Comparison of ENCODE assay signal across 13 cellular contexts in genomic region chr19:35790981-35791813, GRCh38. TPM values are rescaled to one million over a fixed set of nuclear protein-coding genes. Genes with fewer than 3 reads are reported as not detected.
DNase-seq lines count a peak whose midpoint lies in the region; ATAC-seq and TF ChIP-seq lines count a peak whose summit lies in the region.
"Had no signal": no experiment of that assay in that cellular context is flagged by ENCODE, and none has a peak within 500 bp of the region (broad histone marks: within the 10 kb centered on the region; RNA-seq: fewer than 3 reads in every experiment).

No MANE protein-coding gene starts in this region.

- 0 out of 2 replicates have a peak, but pooled peaks cover 5% of the 10 kb centered on the region for H3F3A ChIP-seq in GM23338 (replicated peaks; ENCODE audit: low read depth)

- in situ Hi-C loops in Panc1 (cut with HindIII; ENCODE audit: low pct_unique_long_range_greater_than_20kb, low sequenced_read_pairs): no loop called here

- peaks cover 13% of the 10 kb centered on the region for H3K27me3 ChIP-seq in GM23338 (ENCODE audit: insufficient read depth)
- no peaks in the 10 kb centered on the region for H3K27me3 ChIP-seq in Panc1 (ENCODE audit: control insufficient read depth, insufficient read depth, low read length)
- H3K27me3 ChIP-seq in Peyer's patch: no peaks in the 10 kb centered on the region
- peaks cover 3 to 10% of the 10 kb centered on the region in 2 donors for H3K27me3 ChIP-seq in left lung

- H2AFZ ChIP-seq in GM23338: no peak overlapping the region

- H3K4me1 Mint-ChIP-seq in GM23338 (peaks cover 3% of the 10 kb centered on the region), memory B cell (no peaks in the 10 kb centered on the region)
- H3K4me1 Mint-ChIP-seq: natural killer cell had no signal

- no peaks in the 10 kb centered on the region for H3K36me3 ChIP-seq in GM23338 (ENCODE audit: insufficient read depth)
- H3K36me3 ChIP-seq in Panc1 (ENCODE audit: control insufficient read depth, insufficient read depth, low read length): no peaks in the 10 kb centered on the region
- H3K36me3 ChIP-seq in Peyer's patch: no peaks in the 10 kb centered on the region
- H3K36me3 ChIP-seq in left lung: peaks cover 0 to 14% of the 10 kb centered on the region in 2 donors

- H3K4me1 ChIP-seq in GM23338 (ENCODE audit: insufficient read depth): no peaks in the 10 kb centered on the region
- no peaks in the 10 kb centered on the region; the same call in 1 of the 2 replicates for H3K4me1 ChIP-seq in Panc1 (ENCODE audit: control insufficient read depth, insufficient read depth, low read length)
- H3K4me1 ChIP-seq in Peyer's patch: no peaks in the 10 kb centered on the region
- no peaks in the 10 kb centered on the region for H3K4me1 ChIP-seq in left lung

- H3K27me3 Mint-ChIP-seq in GM23338 (ENCODE audit: insufficient read depth, low read depth, poor library complexity) (peaks cover 17% of the 10 kb centered on the region), memory B cell (peaks cover 10% of the 10 kb centered on the region)

- POLR2A ChIA-PET in Panc1 (lab: Charles Lee): no interaction called here

- H3K36me3 Mint-ChIP-seq in GM23338 (ENCODE audit: low read depth) (no peaks in the 10 kb centered on the region), memory B cell (no peaks in the 10 kb centered on the region)
- H3K36me3 Mint-ChIP-seq: activated naive CD8-positive, alpha-beta T cell; natural killer cell had no signal

- H3K79me2 ChIP-seq in GM23338 (replicated peaks; ENCODE audit: insufficient read depth): no peaks in the 10 kb centered on the region

- H3K4me3 Mint-ChIP-seq in GM23338 (no peak overlapping the region), memory B cell (no peak overlapping the region)
- H3K4me3 Mint-ChIP-seq: activated naive CD8-positive, alpha-beta T cell; natural killer cell had no signal

- TF ChIP-seq POLR2A in Peyer's patch (IDR thresholded peaks at IDR 0.05): no peak

- no peak overlapping the region for H3K4me3 ChIP-seq in GM23338
- H3K4me3 ChIP-seq in Panc1 (ENCODE audit: low read depth in 2 of 2, low read length in 2 of 2): no peak overlapping the region
- no peak overlapping the region for H3K4me3 ChIP-seq in Peyer's patch
- H3K4me3 ChIP-seq in left lung: no peak overlapping the region

- peak; percentile 23 for DNase-seq in NCI-H748 (lab: John Stamatoyannopoulos, UW; ENCODE audit: unreplicated experiment)
- DNase-seq in NCI-H748 treated with DMSO at 0.1 percent for 48 hours (lab: John Stamatoyannopoulos, UW): no peak
- DNase-seq in GM23338 (ENCODE audit: low spot score): peak; percentile 41
- DNase-seq in Panc1 (ENCODE audit: low read depth, low spot score): no peak
- no peak for DNase-seq in memory B cell (ENCODE audit: low spot score in 2 of 2)
- DNase-seq in Peyer's patch: no peak
- no peak for DNase-seq in left lung
- DNase-seq: effector memory CD4-positive, alpha-beta T cell; natural killer cell; NCI-H2081 treated with DMSO at 0.1 percent for 48 hours had no signal

- no peaks in the 10 kb centered on the region for H4K20me1 ChIP-seq in GM23338 (replicated peaks; ENCODE audit: insufficient read depth)

- no peaks in the 10 kb centered on the region for H3K9me3 ChIP-seq in Panc1 (ENCODE audit: control insufficient read depth, insufficient read depth, low read depth, low read length)
- no peaks in the 10 kb centered on the region for H3K9me3 ChIP-seq in Peyer's patch
- no peaks in the 10 kb centered on the region for H3K9me3 ChIP-seq in left lung

- intact Hi-C loops in Panc1 (cut with micrococcal nuclease; ENCODE audit: unreplicated experiment): no loop called here
- intact Hi-C loops in left lung (cut with DNase I): no loop called here

- H3K27ac Mint-ChIP-seq in GM23338 (no peak overlapping the region), memory B cell (no peak overlapping the region)
- H3K27ac Mint-ChIP-seq: activated naive CD8-positive, alpha-beta T cell; natural killer cell had no signal

- no TSS peak for BruUV-seq in Panc1 (replicated peaks; lab: Mats Ljungman, UMichigan)

- TF ChIP-seq CTCF in GM23338 (conservative IDR thresholded peaks at IDR 0.05; ENCODE audit: low read depth in 2 of 2) (peak; percentile 17 to 48; a peak in 3 of 4 replicates), Panc1 (IDR thresholded peaks at IDR 0.05) (no peak), Peyer's patch (IDR thresholded peaks at IDR 0.05) (no peak), left lung (IDR thresholded peaks at IDR 0.05) (no peak)

- H3K9me2 ChIP-seq in GM23338 (ENCODE audit: insufficient read depth): no peaks in the 10 kb centered on the region

- H3K9me3 Mint-ChIP-seq in GM23338 (no peaks in the 10 kb centered on the region), memory B cell (no peaks in the 10 kb centered on the region)
- H3K9me3 Mint-ChIP-seq: natural killer cell had no signal

- H3K27ac ChIP-seq in GM23338 (ENCODE audit: low read depth): no peak overlapping the region
- no peak overlapping the region for H3K27ac ChIP-seq in Panc1 (ENCODE audit: low read length)
- no peak overlapping the region for H3K27ac ChIP-seq in Peyer's patch
- no peak overlapping the region for H3K27ac ChIP-seq in left lung

- ATAC-seq in GM23338 (peak; percentile 56), Panc1 (peak; percentile 49), memory B cell (ENCODE audit: low read depth) (peak; percentile 44), HG03442 (IDR thresholded peaks at IDR 0.05; ENCODE audit: unreplicated experiment) (no peak), left lung (no peak)
- ATAC-seq: natural killer cell had no signal

- CTCF ChIA-PET in Panc1 (lab: Charles Lee): no interaction called here

- H3K4me2 ChIP-seq in GM23338: no peak overlapping the region

TF ChIP-seq in GM23338, 12 proteins besides CTCF, POLR2A, EP300 and RAD21:
- TF ChIP-seq EZH2 (IDR thresholded peaks at IDR 0.05; ENCODE audit: low read depth, unreplicated experiment) (no peak), ETS1 (IDR thresholded peaks at IDR 0.05) (no peak), ZNF331 (CRISPR knock-in tag; IDR thresholded peaks at IDR 0.05; ENCODE audit: low read depth) (no peak)

RNA-seq across cellular contexts. Expression of gene ARHGAP33, which starts 15.8 kb away (rescaled TPM):
- 17.7 and 22.1 TPM in 2 replicates for total RNA-seq in GM23338 (2014; rRNA removed; shearing (Covaris generic))
- polyA plus RNA-seq in GM23338 (2016; fragmentation: Nextera tagmentation; extraction: Ambion mirVana): 10.3 and 11.6 TPM in 2 replicates
- 35.8 TPM for total RNA-seq in Panc1 (2021; ENCODE audit: unreplicated experiment)
- polyA plus RNA-seq in Panc1 (2012; ENCODE audit: insufficient read length): 25.5 TPM
- 100 to 1,000 TPM in 1 of 4 donors, 10 to 100 TPM in 2, 1 to 10 TPM in 1; 8.6 to 166 (median 20.0) TPM for total RNA-seq in Peyer's patch
- total RNA-seq in left lung: 10 to 100 TPM; 11.4 to 11.9 TPM

RNA-seq across cellular contexts. Expression of gene PRODH2, which starts 21.4 kb away (rescaled TPM):
- not detected in 2 replicates for total RNA-seq in GM23338 (2014; rRNA removed; shearing (Covaris generic))
- not detected in 2 replicates for polyA plus RNA-seq in GM23338 (2016; fragmentation: Nextera tagmentation; extraction: Ambion mirVana)
- total RNA-seq in Panc1 (2021; ENCODE audit: unreplicated experiment): not detected
- not detected for polyA plus RNA-seq in Panc1 (2012; ENCODE audit: insufficient read length)
- total RNA-seq in Peyer's patch: not detected
- total RNA-seq in left lung: not detected
- total RNA-seq: natural killer cell; T-helper 2 cell treated with Interferon-gamma antibody and Interleukin-4, amounts not matched to agents 100 ng/mL and 5 ng/mL, for 36 hours had no signal

RNA-seq across cellular contexts. Expression of gene PROSER3, which starts 33.2 kb away (rescaled TPM):
- total RNA-seq in GM23338 (2014; rRNA removed; shearing (Covaris generic)): 14.7 and 28.0 TPM in 2 replicates
- polyA plus RNA-seq in GM23338 (2016; fragmentation: Nextera tagmentation; extraction: Ambion mirVana): 21.8 and 24.1 TPM in 2 replicates
- total RNA-seq in Panc1 (2021; ENCODE audit: unreplicated experiment) (63.9 TPM), Peyer's patch (10 to 100 TPM in 3 of 4 donors, 1 to 10 TPM in 1; 6.0 to 36.8 (median 27.2) TPM), left lung (10 to 100 TPM; 21.8 to 22.2 TPM)
- polyA plus RNA-seq in Panc1 (2012; ENCODE audit: insufficient read length): 26.9 TPM

RNA-seq across cellular contexts. Expression of gene HSPB6, which starts 34.4 kb away (rescaled TPM):
- total RNA-seq in GM23338 (2014; rRNA removed; shearing (Covaris generic)): 0.27 and 0.87 TPM in 2 replicates
- polyA plus RNA-seq in GM23338 (2016; fragmentation: Nextera tagmentation; extraction: Ambion mirVana): 3.2 and 3.9 TPM in 2 replicates
- total RNA-seq in Panc1 (2021; ENCODE audit: unreplicated experiment) (0.87 TPM), Peyer's patch (10 to 100 TPM in 2 of 4 donors, 1 to 10 TPM in 2; 9.2 to 19.8 (median 13.6) TPM), left lung (10 to 100 TPM; 38.3 to 39.7 TPM)
- polyA plus RNA-seq in Panc1 (2012; ENCODE audit: insufficient read length): 1.0 TPM
- total RNA-seq: natural killer cell; T-helper 2 cell treated with Interferon-gamma antibody and Interleukin-4, amounts not matched to agents 100 ng/mL and 5 ng/mL, for 36 hours had no signal

RNA-seq across cellular contexts. Expression of gene LIN37, which starts 42.8 kb away (rescaled TPM):
- total RNA-seq in GM23338 (2014; rRNA removed; shearing (Covaris generic)): 6.8 and 7.1 TPM in 2 replicates
- polyA plus RNA-seq in GM23338 (2016; fragmentation: Nextera tagmentation; extraction: Ambion mirVana): 4.3 and 8.3 TPM in 2 replicates
- total RNA-seq in Panc1 (2021; ENCODE audit: unreplicated experiment): 23.5 TPM
- polyA plus RNA-seq in Panc1 (2012; ENCODE audit: insufficient read length): 29.5 TPM
- total RNA-seq in Peyer's patch: 10 to 100 TPM; 11.6 to 30.5 (median 20.2) TPM
- 1 to 10 TPM; 6.6 to 9.9 TPM for total RNA-seq in left lung

Comparison
In these comparisons a context has a peak if more than half of its experiments do, and no peak if none do; other contexts are left out.
1. DNase-seq: peak in NCI-H748 (single experiment) and GM23338 (single experiment); none in NCI-H748 treated with DMSO at 0.1 percent for 48 hours (single experiment), Panc1 (single experiment), memory B cell (0 of 2), Peyer's patch (0 of 3) and left lung (0 of 2).
2. ATAC-seq: peak in GM23338 (single experiment), Panc1 (single experiment) and memory B cell (single experiment); none in HG03442 (single experiment) and left lung (single experiment).
3. CTCF ChIP-seq: peak in GM23338 (2 of 2); none in Panc1 (single experiment), Peyer's patch (0 of 6) and left lung (0 of 2).